Comparison of ENCODE assay signal across 1 cellular context in genomic region chr17:49556183-49556943, GRCh38.
TF ChIP-seq lines count a peak whose summit lies in the region.

No MANE protein-coding gene starts in this region.

TF ChIP-seq in HEK293, 187 proteins besides CTCF, POLR2A, EP300 and RAD21 (continued from another document):
- no peak for TF ChIP-seq ZNF280C (tag by site-specific recombination; IDR thresholded peaks at IDR 0.05)
- peak; percentile 57; the same call in 1 of the 2 replicates for TF ChIP-seq ZSCAN30 (tag by site-specific recombination; IDR thresholded peaks at IDR 0.05)
- no peak for TF ChIP-seq ZNF768 (tag by site-specific recombination; IDR thresholded peaks at IDR 0.05)
- TF ChIP-seq ZNF335 (tag by site-specific recombination; conservative IDR thresholded peaks at IDR 0.05), result peak; percentile 55
- TF ChIP-seq, protein P1, sequence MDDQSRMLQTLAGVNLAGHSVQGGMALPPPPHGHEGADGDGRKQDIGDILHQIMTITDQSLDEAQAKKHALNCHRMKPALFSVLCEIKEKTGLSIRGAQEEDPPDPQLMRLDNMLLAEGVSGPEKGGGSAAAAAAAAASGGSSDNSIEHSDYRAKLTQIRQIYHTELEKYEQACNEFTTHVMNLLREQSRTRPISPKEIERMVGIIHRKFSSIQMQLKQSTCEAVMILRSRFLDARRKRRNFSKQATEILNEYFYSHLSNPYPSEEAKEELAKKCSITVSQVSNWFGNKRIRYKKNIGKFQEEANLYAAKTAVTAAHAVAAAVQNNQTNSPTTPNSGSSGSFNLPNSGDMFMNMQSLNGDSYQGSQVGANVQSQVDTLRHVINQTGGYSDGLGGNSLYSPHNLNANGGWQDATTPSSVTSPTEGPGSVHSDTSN (CRISPR knock-in tag; IDR thresholded peaks at IDR 0.05), result 0 out of 2 replicates have a peak, but pooled peaks have one; percentile 51
- TF ChIP-seq ZNF548 (tag by site-specific recombination; IDR thresholded peaks at IDR 0.05), result no peak
- no peak for TF ChIP-seq BCL11A (tag by site-specific recombination; IDR thresholded peaks at IDR 0.05; ENCODE audit: low read depth)
- TF ChIP-seq ZNF510 (tag by site-specific recombination; IDR thresholded peaks at IDR 0.05; ENCODE audit: insufficient replicate concordance), result no peak
- TF ChIP-seq MZF1 (tag by site-specific recombination; IDR thresholded peaks at IDR 0.05; ENCODE audit: borderline replicate concordance), result no peak
- no peak for TF ChIP-seq ZNF248 (tag by site-specific recombination; IDR thresholded peaks at IDR 0.05)
- TF ChIP-seq, protein P2, sequence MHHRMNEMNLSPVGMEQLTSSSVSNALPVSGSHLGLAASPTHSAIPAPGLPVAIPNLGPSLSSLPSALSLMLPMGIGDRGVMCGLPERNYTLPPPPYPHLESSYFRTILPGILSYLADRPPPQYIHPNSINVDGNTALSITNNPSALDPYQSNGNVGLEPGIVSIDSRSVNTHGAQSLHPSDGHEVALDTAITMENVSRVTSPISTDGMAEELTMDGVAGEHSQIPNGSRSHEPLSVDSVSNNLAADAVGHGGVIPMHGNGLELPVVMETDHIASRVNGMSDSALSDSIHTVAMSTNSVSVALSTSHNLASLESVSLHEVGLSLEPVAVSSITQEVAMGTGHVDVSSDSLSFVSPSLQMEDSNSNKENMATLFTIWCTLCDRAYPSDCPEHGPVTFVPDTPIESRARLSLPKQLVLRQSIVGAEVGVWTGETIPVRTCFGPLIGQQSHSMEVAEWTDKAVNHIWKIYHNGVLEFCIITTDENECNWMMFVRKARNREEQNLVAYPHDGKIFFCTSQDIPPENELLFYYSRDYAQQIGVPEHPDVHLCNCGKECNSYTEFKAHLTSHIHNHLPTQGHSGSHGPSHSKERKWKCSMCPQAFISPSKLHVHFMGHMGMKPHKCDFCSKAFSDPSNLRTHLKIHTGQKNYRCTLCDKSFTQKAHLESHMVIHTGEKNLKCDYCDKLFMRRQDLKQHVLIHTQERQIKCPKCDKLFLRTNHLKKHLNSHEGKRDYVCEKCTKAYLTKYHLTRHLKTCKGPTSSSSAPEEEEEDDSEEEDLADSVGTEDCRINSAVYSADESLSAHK (tag by site-specific recombination; IDR thresholded peaks at IDR 0.05), result no peak
- TF ChIP-seq ZNF391 (tag by site-specific recombination; IDR thresholded peaks at IDR 0.05; ENCODE audit: borderline replicate concordance, low read depth), result peak; percentile 82
- no peak for TF ChIP-seq ZNF623 (tag by site-specific recombination; IDR thresholded peaks at IDR 0.05)
- 0 out of 2 replicates have a peak, but pooled peaks have one; percentile 25 for TF ChIP-seq PATZ1 (tag by site-specific recombination; IDR thresholded peaks at IDR 0.05)
- peak; percentile 87 for TF ChIP-seq ZNF600 (tag by site-specific recombination; IDR thresholded peaks at IDR 0.05)
- no peak for TF ChIP-seq ZNF707 (tag by site-specific recombination; IDR thresholded peaks at IDR 0.05)
- TF ChIP-seq ZNF132 (tag by site-specific recombination; IDR thresholded peaks at IDR 0.05; ENCODE audit: borderline replicate concordance), result no peak
- TF ChIP-seq, protein P3, sequence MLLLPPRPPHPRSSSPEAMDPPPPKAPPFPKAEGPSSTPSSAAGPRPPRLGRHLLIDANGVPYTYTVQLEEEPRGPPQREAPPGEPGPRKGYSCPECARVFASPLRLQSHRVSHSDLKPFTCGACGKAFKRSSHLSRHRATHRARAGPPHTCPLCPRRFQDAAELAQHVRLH (tag by site-specific recombination; IDR thresholded peaks at IDR 0.05), result no peak
- TF ChIP-seq ZNF555 (tag by site-specific recombination; conservative IDR thresholded peaks at IDR 0.05), result no peak
- no peak for TF ChIP-seq MEIS1 (CRISPR knock-in tag; IDR thresholded peaks at IDR 0.05; ENCODE audit: borderline replicate concordance)
- TF ChIP-seq ZNF660 (tag by site-specific recombination; IDR thresholded peaks at IDR 0.05), result peak; percentile 67
- 0 out of 2 replicates have a peak, but pooled peaks have one; percentile 43 for TF ChIP-seq ZNF843 (tag by site-specific recombination; IDR thresholded peaks at IDR 0.05)
- TF ChIP-seq ZNF292 (tag by site-specific recombination; IDR thresholded peaks at IDR 0.05; ENCODE audit: borderline replicate concordance, low read depth), result no peak
- TF ChIP-seq ZEB2 (tag by site-specific recombination; IDR thresholded peaks at IDR 0.05), result peak; percentile 70; the same call in 1 of the 2 replicates
- no peak for TF ChIP-seq OVOL3 (tag by site-specific recombination; IDR thresholded peaks at IDR 0.05)
- TF ChIP-seq HOXD13 (CRISPR knock-in tag; IDR thresholded peaks at IDR 0.05; ENCODE audit: borderline replicate concordance), result no peak
- TF ChIP-seq, protein P4, sequence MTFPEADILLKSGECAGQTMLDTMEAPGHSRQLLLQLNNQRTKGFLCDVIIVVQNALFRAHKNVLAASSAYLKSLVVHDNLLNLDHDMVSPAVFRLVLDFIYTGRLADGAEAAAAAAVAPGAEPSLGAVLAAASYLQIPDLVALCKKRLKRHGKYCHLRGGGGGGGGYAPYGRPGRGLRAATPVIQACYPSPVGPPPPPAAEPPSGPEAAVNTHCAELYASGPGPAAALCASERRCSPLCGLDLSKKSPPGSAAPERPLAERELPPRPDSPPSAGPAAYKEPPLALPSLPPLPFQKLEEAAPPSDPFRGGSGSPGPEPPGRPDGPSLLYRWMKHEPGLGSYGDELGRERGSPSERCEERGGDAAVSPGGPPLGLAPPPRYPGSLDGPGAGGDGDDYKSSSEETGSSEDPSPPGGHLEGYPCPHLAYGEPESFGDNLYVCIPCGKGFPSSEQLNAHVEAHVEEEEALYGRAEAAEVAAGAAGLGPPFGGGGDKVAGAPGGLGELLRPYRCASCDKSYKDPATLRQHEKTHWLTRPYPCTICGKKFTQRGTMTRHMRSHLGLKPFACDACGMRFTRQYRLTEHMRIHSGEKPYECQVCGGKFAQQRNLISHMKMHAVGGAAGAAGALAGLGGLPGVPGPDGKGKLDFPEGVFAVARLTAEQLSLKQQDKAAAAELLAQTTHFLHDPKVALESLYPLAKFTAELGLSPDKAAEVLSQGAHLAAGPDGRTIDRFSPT (tag by site-specific recombination; IDR thresholded peaks at IDR 0.05), result peak; percentile 71
- TF ChIP-seq OSR2 (tag by site-specific recombination; IDR thresholded peaks at IDR 0.05), result no peak
- no peak for TF ChIP-seq ZNF585B (tag by site-specific recombination; IDR thresholded peaks at IDR 0.05)
- no peak for TF ChIP-seq ZSCAN18 (tag by site-specific recombination; IDR thresholded peaks at IDR 0.05)
- peak; percentile 22; the same call in 1 of the 2 replicates for TF ChIP-seq SP3 (tag by site-specific recombination; IDR thresholded peaks at IDR 0.05)
- TF ChIP-seq SALL2 (tag by site-specific recombination; IDR thresholded peaks at IDR 0.05; ENCODE audit: borderline replicate concordance), result no peak
- TF ChIP-seq, protein P5, sequence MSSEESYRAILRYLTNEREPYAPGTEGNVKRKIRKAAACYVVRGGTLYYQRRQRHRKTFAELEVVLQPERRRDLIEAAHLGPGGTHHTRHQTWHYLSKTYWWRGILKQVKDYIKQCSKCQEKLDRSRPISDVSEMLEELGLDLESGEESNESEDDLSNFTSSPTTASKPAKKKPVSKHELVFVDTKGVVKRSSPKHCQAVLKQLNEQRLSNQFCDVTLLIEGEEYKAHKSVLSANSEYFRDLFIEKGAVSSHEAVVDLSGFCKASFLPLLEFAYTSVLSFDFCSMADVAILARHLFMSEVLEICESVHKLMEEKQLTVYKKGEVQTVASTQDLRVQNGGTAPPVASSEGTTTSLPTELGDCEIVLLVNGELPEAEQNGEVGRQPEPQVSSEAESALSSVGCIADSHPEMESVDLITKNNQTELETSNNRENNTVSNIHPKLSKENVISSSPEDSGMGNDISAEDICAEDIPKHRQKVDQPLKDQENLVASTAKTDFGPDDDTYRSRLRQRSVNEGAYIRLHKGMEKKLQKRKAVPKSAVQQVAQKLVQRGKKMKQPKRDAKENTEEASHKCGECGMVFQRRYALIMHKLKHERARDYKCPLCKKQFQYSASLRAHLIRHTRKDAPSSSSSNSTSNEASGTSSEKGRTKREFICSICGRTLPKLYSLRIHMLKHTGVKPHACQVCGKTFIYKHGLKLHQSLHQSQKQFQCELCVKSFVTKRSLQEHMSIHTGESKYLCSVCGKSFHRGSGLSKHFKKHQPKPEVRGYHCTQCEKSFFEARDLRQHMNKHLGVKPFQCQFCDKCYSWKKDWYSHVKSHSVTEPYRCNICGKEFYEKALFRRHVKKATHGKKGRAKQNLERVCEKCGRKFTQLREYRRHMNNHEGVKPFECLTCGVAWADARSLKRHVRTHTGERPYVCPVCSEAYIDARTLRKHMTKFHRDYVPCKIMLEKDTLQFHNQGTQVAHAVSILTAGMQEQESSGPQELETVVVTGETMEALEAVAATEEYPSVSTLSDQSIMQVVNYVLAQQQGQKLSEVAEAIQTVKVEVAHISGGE (tag by site-specific recombination; conservative IDR thresholded peaks at IDR 0.05; ENCODE audit: low read depth), result 0 out of 2 replicates have a peak, but pooled peaks have one; percentile 15
- peak; percentile 56; the same call in 1 of the 2 replicates for TF ChIP-seq ZNF501 (tag by site-specific recombination; IDR thresholded peaks at IDR 0.05)
- TF ChIP-seq ZNF202 (tag by site-specific recombination; IDR thresholded peaks at IDR 0.05; ENCODE audit: borderline replicate concordance), result no peak
- TF ChIP-seq, protein P6, sequence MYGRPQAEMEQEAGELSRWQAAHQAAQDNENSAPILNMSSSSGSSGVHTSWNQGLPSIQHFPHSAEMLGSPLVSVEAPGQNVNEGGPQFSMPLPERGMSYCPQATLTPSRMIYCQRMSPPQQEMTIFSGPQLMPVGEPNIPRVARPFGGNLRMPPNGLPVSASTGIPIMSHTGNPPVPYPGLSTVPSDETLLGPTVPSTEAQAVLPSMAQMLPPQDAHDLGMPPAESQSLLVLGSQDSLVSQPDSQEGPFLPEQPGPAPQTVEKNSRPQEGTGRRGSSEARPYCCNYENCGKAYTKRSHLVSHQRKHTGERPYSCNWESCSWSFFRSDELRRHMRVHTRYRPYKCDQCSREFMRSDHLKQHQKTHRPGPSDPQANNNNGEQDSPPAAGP (tag by site-specific recombination; IDR thresholded peaks at IDR 0.05), result peak; percentile 56
- peak; percentile 99 for TF ChIP-seq ZFP69B (tag by site-specific recombination; IDR thresholded peaks at IDR 0.05)
- peak; percentile 73; the same call in 1 of the 2 replicates for TF ChIP-seq ZNF394 (tag by site-specific recombination; IDR thresholded peaks at IDR 0.05; ENCODE audit: borderline replicate concordance)
- TF ChIP-seq ZNF223 (tag by site-specific recombination; IDR thresholded peaks at IDR 0.05), result no peak
- peak; percentile 86 for TF ChIP-seq ZNF654 (tag by site-specific recombination; IDR thresholded peaks at IDR 0.05; ENCODE audit: low read depth)
- TF ChIP-seq REPIN1 (tag by site-specific recombination; IDR thresholded peaks at IDR 0.05; ENCODE audit: low read depth), result no peak
- TF ChIP-seq GLIS1 (tag by site-specific recombination; IDR thresholded peaks at IDR 0.05), result peak; percentile 89
- no peak for TF ChIP-seq ZNF133 (tag by site-specific recombination; IDR thresholded peaks at IDR 0.05)
- no peak for TF ChIP-seq MYNN (tag by site-specific recombination; IDR thresholded peaks at IDR 0.05; ENCODE audit: borderline replicate concordance)
- no peak for TF ChIP-seq ZNF664 (tag by site-specific recombination; IDR thresholded peaks at IDR 0.05)
